In genomic region chr2:46335966-46336436, GRCh38 we compare ENCODE assay signal across 9 cellular contexts. TPM values are rescaled to one million over a fixed set of nuclear protein-coding genes. Genes with fewer than 3 reads are reported as not detected.
A peak's percentile ranks its signal among the peaks of the same experiment; 100 is the strongest.
DNase-seq lines count a peak whose midpoint lies in the region; ATAC-seq and TF ChIP-seq lines count a peak whose summit lies in the region.
"Had no signal": no experiment of that assay in that cellular context is flagged by ENCODE, and none has a peak within 500 bp of the region (broad histone marks: within the 10 kb centered on the region; RNA-seq: fewer than 3 reads in every experiment).

No MANE protein-coding gene starts in this region.

- H3F3A ChIP-seq in PC-9 (ENCODE audit: insufficient read depth, low read depth): peaks cover 33% of the 10 kb centered on the region; the same call in 1 of the 2 replicates

- no peaks in the 10 kb centered on the region for H3K27me3 ChIP-seq in AG04450 (ENCODE audit: control insufficient read depth, insufficient read depth, low read length)
- H3K27me3 ChIP-seq in PC-9 (ENCODE audit: insufficient read depth, low read depth): no peaks in the 10 kb centered on the region

- peak overlapping the region; percentile 51 for H3K4me3 ChIP-seq in AG04450 (ENCODE audit: low read depth, low read length)
- H3K4me3 ChIP-seq in PC-9: no peak overlapping the region
- peak overlapping the region; percentile 42 for H3K4me3 ChIP-seq in fibroblast of pulmonary artery (replicated peaks; ENCODE audit: low read depth, low read length)

- H3K36me3 ChIP-seq in PC-9 (ENCODE audit: low read depth): no peaks in the 10 kb centered on the region; the same call in 1 of the 2 replicates

- no peaks in the 10 kb centered on the region for H3K9me3 ChIP-seq in AG04450 (ENCODE audit: control insufficient read depth, insufficient read depth, low read length)
- no peaks in the 10 kb centered on the region for H3K9me3 ChIP-seq in PC-9 (ENCODE audit: insufficient read depth, low read depth)

- peak overlapping the region; percentile 99 for H3K27ac ChIP-seq in AG04450 (ENCODE audit: low read depth, low read length)
- H3K27ac ChIP-seq in PC-9: no peak overlapping the region

- DNase-seq in AG04450 (ENCODE audit: low read depth, low spot score) (no peak), PC-9 (peak in 1 of 2 experiments; percentile 63), fibroblast of pulmonary artery (ENCODE audit: low read depth) (no peak), progenitor cell of endocrine pancreas (ENCODE audit: low spot score, unreplicated experiment) (no peak), DMS153 (lab: John Stamatoyannopoulos, UW) (no peak), 8988T (no peak)
- DNase-seq in activated CD4-positive, alpha-beta T cell treated with anti-CD3 and anti-CD28 coated beads for 48 hours: no peak

- peak overlapping the region; percentile 48 for H3K4me3 Mint-ChIP-seq in progenitor cell of endocrine pancreas (ENCODE audit: low read depth)
- no peak overlapping the region for H3K4me3 Mint-ChIP-seq in stimulated activated memory B cell treated with anti-CD40 and anti-IgM and Interleukin-4, amounts not matched to agents 10 μg/mL and 1 μg/mL and 100 μg/mL, for 72 hours
- H3K4me3 Mint-ChIP-seq: activated naive CD4-positive, alpha-beta T cell treated with anti-CD3 and anti-CD28 coated beads, Interleukin-2, amount 50 U/mL, for 24 hours had no signal

- H3K36me3 Mint-ChIP-seq in progenitor cell of endocrine pancreas (ENCODE audit: insufficient read depth): no peaks in the 10 kb centered on the region
- no peaks in the 10 kb centered on the region for H3K36me3 Mint-ChIP-seq in stimulated activated memory B cell treated with anti-CD40 and anti-IgM and Interleukin-4, amounts not matched to agents 10 μg/mL and 1 μg/mL and 100 μg/mL, for 72 hours
- H3K36me3 Mint-ChIP-seq: activated naive CD4-positive, alpha-beta T cell treated with anti-CD3 and anti-CD28 coated beads, Interleukin-2, amount 50 U/mL, for 24 hours had no signal

- peaks cover 79% of the 10 kb centered on the region for H4K20me1 ChIP-seq in PC-9 (ENCODE audit: insufficient read depth)

- TF ChIP-seq CTCF in AG04450 (IDR thresholded peaks at IDR 0.05; ENCODE audit: low read depth, low read length) (no peak), PC-9 (conservative IDR thresholded peaks at IDR 0.05) (no peak), fibroblast of pulmonary artery (IDR thresholded peaks at IDR 0.05; ENCODE audit: low read length, missing control alignments) (no peak), progenitor cell of endocrine pancreas (IDR thresholded peaks at IDR 0.05; ENCODE audit: unreplicated experiment) (no peak)

- no peak for ATAC-seq in stimulated activated memory B cell treated with anti-CD40 and anti-IgM and Interleukin-4, amounts not matched to agents 10 μg/mL and 1 μg/mL and 100 μg/mL, for 72 hours

- no peaks in the 10 kb centered on the region for H3K9me2 ChIP-seq in PC-9 (ENCODE audit: insufficient read depth)

- peaks cover 37% of the 10 kb centered on the region for H3K4me1 Mint-ChIP-seq in progenitor cell of endocrine pancreas (ENCODE audit: low read depth)
- H3K4me1 Mint-ChIP-seq in stimulated activated memory B cell treated with anti-CD40 and anti-IgM and Interleukin-4, amounts not matched to agents 10 μg/mL and 1 μg/mL and 100 μg/mL, for 72 hours: no peaks in the 10 kb centered on the region

- POLR2A ChIA-PET in AG04450 (lab: Yijun Ruan, JAX) (interaction anchor here (3.4 kb wide), 1 partner anchor 39 kb away, joined by 12 read pairs; the partner anchor contains the start of gene EPAS1), PC-9 (lab: Charles Lee; ENCODE audit: unreplicated experiment) (no interaction called here)

- BruUV-seq in PC-9 (replicated peaks; lab: Mats Ljungman, UMichigan): no TSS peak

- peaks cover 41% of the 10 kb centered on the region for H3K27me3 Mint-ChIP-seq in progenitor cell of endocrine pancreas
- peaks cover 40% of the 10 kb centered on the region for H3K27me3 Mint-ChIP-seq in stimulated activated memory B cell treated with anti-CD40 and anti-IgM and Interleukin-4, amounts not matched to agents 10 μg/mL and 1 μg/mL and 100 μg/mL, for 72 hours
- H3K27me3 Mint-ChIP-seq: activated naive CD4-positive, alpha-beta T cell treated with anti-CD3 and anti-CD28 coated beads, Interleukin-2, amount 50 U/mL, for 24 hours had no signal

- intact Hi-C loops in PC-9 (cut with micrococcal nuclease; ENCODE audit: unreplicated experiment): no loop called here

- peaks cover 38% of the 10 kb centered on the region for H3K4me1 ChIP-seq in PC-9 (replicated peaks; ENCODE audit: insufficient read depth)

- H3K9me3 Mint-ChIP-seq in progenitor cell of endocrine pancreas (ENCODE audit: low read depth): no peaks in the 10 kb centered on the region
- no peaks in the 10 kb centered on the region for H3K9me3 Mint-ChIP-seq in stimulated activated memory B cell treated with anti-CD40 and anti-IgM and Interleukin-4, amounts not matched to agents 10 μg/mL and 1 μg/mL and 100 μg/mL, for 72 hours
- H3K9me3 Mint-ChIP-seq: activated naive CD4-positive, alpha-beta T cell treated with anti-CD3 and anti-CD28 coated beads, Interleukin-2, amount 50 U/mL, for 24 hours had no signal

- H3K4me2 ChIP-seq in PC-9: peak overlapping the region; percentile 51

- CTCF ChIA-PET in AG04450 (lab: Charles Lee): no interaction called here
- CTCF ChIA-PET in PC-9 (lab: Charles Lee): no interaction called here

- H3K79me2 ChIP-seq in PC-9 (ENCODE audit: low read depth): peaks cover 100% of the 10 kb centered on the region

- H3K27ac Mint-ChIP-seq in progenitor cell of endocrine pancreas: peak overlapping the region; percentile 57
- H3K27ac Mint-ChIP-seq in stimulated activated memory B cell treated with anti-CD40 and anti-IgM and Interleukin-4, amounts not matched to agents 10 μg/mL and 1 μg/mL and 100 μg/mL, for 72 hours: no peak overlapping the region
- H3K27ac Mint-ChIP-seq: activated naive CD4-positive, alpha-beta T cell treated with anti-CD3 and anti-CD28 coated beads, Interleukin-2, amount 50 U/mL, for 24 hours had no signal

- no peak overlapping the region for H2AFZ ChIP-seq in PC-9

RNA-seq across cellular contexts. Expression of gene EPAS1, which starts 38.8 kb away (rescaled TPM):
- polyA plus RNA-seq in AG04450 (2011; rRNA removed): 506 and 522 TPM in 2 replicates
- polyA minus RNA-seq in AG04450 (2011; rRNA and poly(A)+ RNA removed): 444 and 588 TPM in 2 replicates
- 127 and 163 TPM in 2 replicates for total RNA-seq in PC-9 (2021)
- 5.1 and 5.9 TPM in 2 replicates for total RNA-seq in progenitor cell of endocrine pancreas

Comparison
In these comparisons a context has a peak if more than half of its experiments do, and no peak if none do; other contexts are left out.
1. RNA of gene EPAS1, which starts 38.8 kb away (total RNA-seq): 127 to 163 TPM in PC-9; 5.1 to 5.9 TPM in progenitor cell of endocrine pancreas; every median in the first group is over 10 times any median in the second.